ENCODE assay signal across 3 cellular contexts in genomic region chr18:3118195-3119010, GRCh38.
TF ChIP-seq lines count a peak whose summit lies in the region.

No MANE protein-coding gene starts in this region.

TF ChIP-seq in GM23338, 12 proteins besides CTCF, POLR2A, EP300 and RAD21 (continued from another document and continues in another):
- TF ChIP-seq ETS1 (IDR thresholded peaks at IDR 0.05), result no peak
- TF ChIP-seq POLR2AphosphoS5 (IDR thresholded peaks at IDR 0.05; ENCODE audit: low read depth), result no peak
- no peak for TF ChIP-seq EZH2 (IDR thresholded peaks at IDR 0.05; ENCODE audit: low read depth, unreplicated experiment)
- no peak for TF ChIP-seq REST (IDR thresholded peaks at IDR 0.05; ENCODE audit: unreplicated experiment)

TF ChIP-seq in endothelial cell of umbilical vein, 7 proteins besides CTCF, POLR2A, EP300 and RAD21 (continued from another document):
- no peak for TF ChIP-seq MAX (IDR thresholded peaks at IDR 0.05; ENCODE audit: insufficient read depth, insufficient read length)
- no peak for TF ChIP-seq GATA2 (IDR thresholded peaks at IDR 0.05; ENCODE audit: insufficient read depth, insufficient read length, low read depth, low read length)
- no peak for TF ChIP-seq MYC (IDR thresholded peaks at IDR 0.05; ENCODE audit: low read depth, low read length)

TF ChIP-seq in liver, 16 proteins besides CTCF, POLR2A, EP300 and RAD21 (continued from another document):
- TF ChIP-seq REST (IDR thresholded peaks at IDR 0.05), result no peak
- TF ChIP-seq YY1 (IDR thresholded peaks at IDR 0.05), result no peak
- no peak for TF ChIP-seq NR2F2 (IDR thresholded peaks at IDR 0.05)
- no peak for TF ChIP-seq SP1 (IDR thresholded peaks at IDR 0.05)
